ENCODE assay signal across 23 cellular contexts in the genomic region with DNA sequence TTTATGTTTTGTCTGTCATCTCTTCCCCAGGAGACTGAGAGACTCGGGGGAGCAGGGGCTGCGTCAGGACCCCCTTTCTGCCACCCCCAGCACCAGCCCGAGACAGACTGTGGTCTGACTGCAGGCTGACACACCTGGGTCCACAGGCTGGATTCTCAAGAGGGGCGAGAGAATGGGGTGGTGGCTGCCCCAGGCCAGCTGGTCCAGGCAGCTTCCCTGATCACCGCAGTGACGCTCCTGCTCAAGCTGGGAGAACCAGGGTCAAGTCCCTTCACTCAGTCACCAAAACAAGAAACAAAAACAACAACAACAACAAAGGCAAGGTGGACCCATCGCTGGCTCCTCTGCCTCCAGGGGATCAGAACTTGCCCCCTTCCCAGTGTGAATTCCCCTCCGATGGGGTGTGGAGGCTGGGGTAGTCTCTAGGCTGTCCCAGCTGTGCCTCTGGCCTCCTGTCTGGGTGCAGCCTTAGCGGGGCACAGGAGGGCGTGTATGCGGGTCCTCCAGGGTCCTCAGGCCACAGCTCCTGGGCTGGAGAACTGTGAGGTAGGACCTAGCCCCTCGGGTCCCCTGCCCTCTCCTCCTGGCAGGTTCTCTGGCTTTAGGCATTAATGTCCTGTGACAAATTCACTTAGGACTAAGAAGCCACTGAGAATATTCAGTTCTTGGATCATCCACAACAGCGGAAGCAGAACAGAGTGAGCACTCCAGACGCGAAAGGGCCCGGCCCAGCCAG.
"Had no signal": no experiment of that assay in that cellular context is flagged by ENCODE, and none has a peak within 500 bp of the region (broad histone marks: within the 10 kb centered on the region; RNA-seq: fewer than 3 reads in every experiment).

No MANE protein-coding gene starts in this region.

- H3K27ac Mint-ChIP-seq: activated naive CD4-positive, alpha-beta T cell treated with anti-CD3 and anti-CD28 coated beads, Interleukin-2, amount 10 ng/mL, durations not matched to agents 7 days and 5 days; activated naive CD8-positive, alpha-beta T cell treated with anti-CD3 and anti-CD28 coated beads, Interleukin-2, amount 50 U/mL, for 24 hours; stimulated activated naive CD8-positive, alpha-beta T cell treated with anti-CD3 and anti-CD28 coated beads, Interleukin-15, Interleukin-2, amounts not matched to agents 100 ng/mL and 50 ng/mL, for 24 hours; T-helper 1 cell treated with Interleukin-12 subunit alpha and Interleukin-12 subunit beta and Interleukin-4 antibody, amounts not matched to agents 30 μg/mL and 1 μg/mL, for 36 hours had no signal

- H3K9me3 ChIP-seq: body of pancreas, tibial nerve had no signal

- H3K4me2 ChIP-seq: hepatocyte had no signal

- H3K79me2 ChIP-seq: hepatocyte had no signal

- H2AFZ ChIP-seq: hepatocyte had no signal

- DNase-seq: activated CD4-positive, alpha-beta T cell treated with anti-CD3 and anti-CD28 coated beads for 4 hours; activated CD4-positive, alpha-beta T cell treated with anti-CD3 and anti-CD28 coated beads, Interleukin-2, amount 50 U/mL, for 48 hours; activated CD4-positive, CD25-positive, alpha-beta regulatory T cell; activated CD8-positive, alpha-beta memory T cell treated with anti-CD3 and anti-CD28 coated beads, Interleukin-2, amount 50 U/mL, for 48 hours; activated effector memory CD4-positive, alpha-beta T cell treated with Interleukin-2 at 50 U/mL for 16 hours; activated naive CD4-positive, alpha-beta T cell treated with anti-CD3 and anti-CD28 coated beads, Interleukin-2, amount 10 ng/mL, durations not matched to agents 7 days and 5 days; activated naive CD8-positive, alpha-beta T cell treated with anti-CD3 and anti-CD28 coated beads, Interleukin-2, amount 50 U/mL, for 24 hours; activated T-cell treated with anti-CD3 and anti-CD28 coated beads, Interleukin-2, amount 50 U/mL, for 4 hours; body of pancreas; effector CD4-positive, alpha-beta T cell; foreskin keratinocyte; left ventricle myocardium superior; mesenchymal stem cell; occipital lobe; retina; stimulated activated CD4-positive, alpha-beta T cell treated with anti-CD3 and anti-CD28 coated beads, Interleukin-4, amount 100 ng/mL, for 4 hours; substantia nigra had no signal

- H3K4me3 ChIP-seq: body of pancreas, cardiac muscle cell, hepatocyte, tibial nerve had no signal

- H3K27me3 ChIP-seq: body of pancreas, cardiac muscle cell, foreskin keratinocyte, hepatocyte, tibial nerve had no signal

- H3K36me3 Mint-ChIP-seq: activated naive CD4-positive, alpha-beta T cell treated with anti-CD3 and anti-CD28 coated beads, Interleukin-2, amount 10 ng/mL, durations not matched to agents 7 days and 5 days had no signal

- H3K27me3 Mint-ChIP-seq: activated naive CD8-positive, alpha-beta T cell treated with anti-CD3 and anti-CD28 coated beads, Interleukin-2, amount 50 U/mL, for 24 hours; stimulated activated naive CD8-positive, alpha-beta T cell treated with anti-CD3 and anti-CD28 coated beads, Interleukin-15, Interleukin-2, amounts not matched to agents 100 ng/mL and 50 ng/mL, for 24 hours had no signal

- H3K27ac ChIP-seq: body of pancreas, cardiac muscle cell, foreskin keratinocyte, hepatocyte, tibial nerve had no signal

- H3K36me3 ChIP-seq: cardiac muscle cell had no signal

- H3K9me3 Mint-ChIP-seq: activated naive CD4-positive, alpha-beta T cell treated with anti-CD3 and anti-CD28 coated beads, Interleukin-2, amount 10 ng/mL, durations not matched to agents 7 days and 5 days; activated naive CD8-positive, alpha-beta T cell treated with anti-CD3 and anti-CD28 coated beads, Interleukin-2, amount 50 U/mL, for 24 hours; activated T-cell treated with anti-CD3 and anti-CD28 coated beads, Interleukin-2, amount 50 U/mL, for 4 hours; nephron; stimulated activated naive CD8-positive, alpha-beta T cell treated with anti-CD3 and anti-CD28 coated beads, Interleukin-15, Interleukin-2, amounts not matched to agents 100 ng/mL and 50 ng/mL, for 24 hours; T-helper 1 cell treated with Interleukin-12 subunit alpha and Interleukin-12 subunit beta and Interleukin-4 antibody, amounts not matched to agents 30 μg/mL and 1 μg/mL, for 36 hours had no signal

- H3K4me3 Mint-ChIP-seq: activated naive CD4-positive, alpha-beta T cell treated with anti-CD3 and anti-CD28 coated beads, Interleukin-2, amount 10 ng/mL, durations not matched to agents 7 days and 5 days; activated naive CD8-positive, alpha-beta T cell treated with anti-CD3 and anti-CD28 coated beads, Interleukin-2, amount 50 U/mL, for 24 hours; activated T-cell treated with anti-CD3 and anti-CD28 coated beads, Interleukin-2, amount 50 U/mL, for 4 hours; nephron; stimulated activated naive CD8-positive, alpha-beta T cell treated with anti-CD3 and anti-CD28 coated beads, Interleukin-15, Interleukin-2, amounts not matched to agents 100 ng/mL and 50 ng/mL, for 24 hours; T-helper 1 cell treated with Interleukin-12 subunit alpha and Interleukin-12 subunit beta and Interleukin-4 antibody, amounts not matched to agents 30 μg/mL and 1 μg/mL, for 36 hours had no signal

- H3K4me1 ChIP-seq: foreskin keratinocyte had no signal

- ATAC-seq: activated naive CD8-positive, alpha-beta T cell treated with anti-CD3 and anti-CD28 coated beads, Interleukin-2, amount 50 U/mL, for 24 hours; activated T-cell treated with anti-CD3 and anti-CD28 coated beads, Interleukin-2, amount 50 U/mL, for 4 hours; foreskin keratinocyte; left ventricle myocardium superior had no signal
